Comparison of ENCODE assay signal across 8 cellular contexts in the genomic region with DNA sequence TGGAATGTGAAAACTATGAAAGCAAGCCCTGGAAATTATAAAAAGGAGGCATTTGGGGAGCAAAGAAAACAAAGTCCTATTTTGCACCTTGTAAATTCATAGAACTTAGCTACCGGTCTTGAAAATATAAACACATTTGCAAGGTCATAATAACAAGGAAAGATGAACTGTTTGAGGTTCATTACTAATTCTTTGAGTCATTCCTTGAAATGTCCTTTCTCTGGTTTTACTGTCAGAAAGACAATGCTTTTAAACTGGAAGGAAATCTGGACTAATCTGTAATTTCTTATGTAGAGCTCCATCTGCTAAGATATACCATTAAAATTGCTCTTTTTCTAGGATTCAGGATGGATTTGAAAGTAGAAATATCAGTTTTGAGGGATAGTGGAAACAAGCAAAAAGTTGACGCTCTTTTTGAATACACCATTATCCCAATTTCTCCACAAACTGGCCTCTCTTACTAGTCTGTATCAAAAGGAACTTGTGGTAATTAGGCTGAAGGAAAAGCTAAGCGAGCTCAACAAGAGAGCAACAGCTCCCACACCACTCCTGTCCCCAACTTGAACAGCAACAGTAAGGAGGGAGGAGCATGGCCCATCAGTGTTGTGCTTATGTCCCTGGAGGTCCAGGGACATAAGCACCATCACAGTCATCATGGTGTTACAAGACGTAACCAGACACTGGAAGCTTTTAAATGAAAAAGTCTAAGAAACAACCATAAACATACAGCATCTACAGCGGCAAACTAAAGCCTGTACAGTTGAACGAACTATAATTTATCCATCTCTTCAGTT. TPM values are rescaled to one million over a fixed set of nuclear protein-coding genes. Genes with fewer than 3 reads are reported as not detected.
DNase-seq lines count a peak whose midpoint lies in the region; ATAC-seq and TF ChIP-seq lines count a peak whose summit lies in the region.

No MANE protein-coding gene starts in this region.

- no peak for ATAC-seq in GM18505 (IDR thresholded peaks at IDR 0.05; ENCODE audit: unreplicated experiment)

- CTCF ChIA-PET in HEK293 (lab: Yijun Ruan, JAX) = interaction anchor here (0.6 to 2.5 kb wide), 6 partner anchors 14 to 591 kb away, joined by 3 to 8 read pairs (median 3); no protein-coding TSS in a partner anchor

- no peaks in the 10 kb centered on the region for H3K9me2 ChIP-seq in neural cell (ENCODE audit: insufficient read depth, low read length)

- H3K27me3 ChIP-seq in SJSA1 (replicated peaks) (no peaks in the 10 kb centered on the region), neural cell (ENCODE audit: insufficient read depth, low read depth, low read length) (no peaks in the 10 kb centered on the region)

- POLR2A ChIA-PET in HEK293 (lab: Yijun Ruan, JAX) = no interaction called here

- peaks cover 25% of the 10 kb centered on the region for H3K4me1 Mint-ChIP-seq in endothelial cell (ENCODE audit: unreplicated experiment)

- DNase-seq in Caki2 (ENCODE audit: low read depth) (peak; percentile 18), SJSA1 (ENCODE audit: low read depth in 1 of 2, low spot score in 2 of 2) (peak in 1 of 2 experiments; percentile 33), endothelial cell (ENCODE audit: low spot score) (no peak), NCI-H1436 (lab: John Stamatoyannopoulos, UW) (no peak)
- no peak for DNase-seq in stimulated activated CD4-positive, alpha-beta T cell treated with anti-CD3 and anti-CD28 coated beads, Interleukin-2, amount 100 ng/mL, for 48 hours

- H3K9ac ChIP-seq in neural cell (ENCODE audit: low read length) = peak overlapping the region; percentile 73

- TF ChIP-seq CTCF in HEK293 (tag by site-specific recombination; IDR thresholded peaks at IDR 0.05) (no peak), endothelial cell (IDR thresholded peaks at IDR 0.05; ENCODE audit: unreplicated experiment) (no peak), neural cell (IDR thresholded peaks at IDR 0.05; ENCODE audit: poor library complexity, severe bottlenecking) (no peak)

- TF ChIP-seq EP300 in neural cell (conservative IDR thresholded peaks at IDR 0.05; ENCODE audit: poor library complexity, severe bottlenecking) = no peak

- H3K4me1 ChIP-seq in HEK293 (ENCODE audit: control insufficient read depth, insufficient read depth, low read length) (no peaks in the 10 kb centered on the region), SJSA1 (replicated peaks) (peaks cover 17% of the 10 kb centered on the region)

- no peak overlapping the region for H2AFZ ChIP-seq in neural cell (ENCODE audit: low read depth, low read length)

- H3K9me3 Mint-ChIP-seq in endothelial cell (ENCODE audit: unreplicated experiment) = no peaks in the 10 kb centered on the region

- no peaks in the 10 kb centered on the region for H3K27me3 Mint-ChIP-seq in endothelial cell (ENCODE audit: unreplicated experiment)

- H3K4me2 ChIP-seq in neural cell (ENCODE audit: low read length) = peak overlapping the region; percentile 64

- H3K27ac ChIP-seq in HEK293 (ENCODE audit: extremely low read depth, low read depth, low read length) = peak overlapping the region; percentile 69; the same call in 1 of the 2 replicates
- H3K27ac ChIP-seq in SJSA1 = peak overlapping the region; percentile 84
- H3K27ac ChIP-seq in neural cell (ENCODE audit: low read length) = no peak overlapping the region

- H3K4me3 ChIP-seq in HEK293 (ENCODE audit: low read depth, low read length) (peak overlapping the region; percentile 76), SJSA1 (peak overlapping the region; percentile 82), neural cell (ENCODE audit: low read length) (peak overlapping the region; percentile 85)

- no peaks in the 10 kb centered on the region for H3K79me2 ChIP-seq in neural cell (replicated peaks; ENCODE audit: insufficient read depth, low read length)

- peak overlapping the region; percentile 100 for H3K4me3 Mint-ChIP-seq in endothelial cell (ENCODE audit: unreplicated experiment)

- no peak for TF ChIP-seq RAD21 in neural cell (conservative IDR thresholded peaks at IDR 0.05)

- in situ Hi-C loops in Caki2 (cut with HindIII; ENCODE audit: low pct_unique_long_range_greater_than_20kb, low sequenced_read_pairs) = no loop called here

- no peaks in the 10 kb centered on the region for H3K9me3 ChIP-seq in HEK293 (ENCODE audit: control insufficient read depth, insufficient read depth, low read depth, low read length)
- H3K9me3 ChIP-seq in SJSA1 (replicated peaks) = no peaks in the 10 kb centered on the region
- no peaks in the 10 kb centered on the region for H3K9me3 ChIP-seq in neural cell (ENCODE audit: low read length)

- H3F3A ChIP-seq in neural cell (ENCODE audit: insufficient read depth, low read length, poor library complexity, severe bottlenecking) = no peaks in the 10 kb centered on the region

- no peak for TF ChIP-seq POLR2A in GM18505 (IDR thresholded peaks at IDR 0.05; ENCODE audit: borderline replicate concordance, extremely low read depth, insufficient read depth, insufficient read length)

- no peak overlapping the region for H3K27ac Mint-ChIP-seq in endothelial cell (ENCODE audit: unreplicated experiment)

- no peaks in the 10 kb centered on the region for H4K20me1 ChIP-seq in neural cell (ENCODE audit: insufficient read depth)

- H3K36me3 Mint-ChIP-seq in endothelial cell (ENCODE audit: low read depth, unreplicated experiment) = no peaks in the 10 kb centered on the region

- H3K36me3 ChIP-seq in HEK293 (ENCODE audit: control insufficient read depth in 2 of 2, insufficient read depth in 1 of 2, low read length in 2 of 2) = peaks cover 26 to 36% of the 10 kb centered on the region in 2 experiments
- H3K36me3 ChIP-seq in SJSA1 = peaks cover 51% of the 10 kb centered on the region
- no peaks in the 10 kb centered on the region for H3K36me3 ChIP-seq in neural cell (ENCODE audit: insufficient read depth, low read length)

TF ChIP-seq in HEK293, 187 proteins besides CTCF, POLR2A, EP300 and RAD21 (continues in another document):
- TF ChIP-seq KLF7 (tag by site-specific recombination; IDR thresholded peaks at IDR 0.05; ENCODE audit: borderline replicate concordance) (no peak), KLF16 (tag by site-specific recombination; IDR thresholded peaks at IDR 0.05) (no peak), PRDM1 (tag by site-specific recombination; IDR thresholded peaks at IDR 0.05) (0 out of 2 replicates have a peak, but pooled peaks have one; percentile 29), ZNF214 (tag by site-specific recombination; IDR thresholded peaks at IDR 0.05; ENCODE audit: borderline replicate concordance) (no peak), FEZF1 (tag by site-specific recombination; IDR thresholded peaks at IDR 0.05) (peak; percentile 54), REPIN1 (tag by site-specific recombination; IDR thresholded peaks at IDR 0.05; ENCODE audit: low read depth) (no peak)
- TF ChIP-seq, protein P1, sequence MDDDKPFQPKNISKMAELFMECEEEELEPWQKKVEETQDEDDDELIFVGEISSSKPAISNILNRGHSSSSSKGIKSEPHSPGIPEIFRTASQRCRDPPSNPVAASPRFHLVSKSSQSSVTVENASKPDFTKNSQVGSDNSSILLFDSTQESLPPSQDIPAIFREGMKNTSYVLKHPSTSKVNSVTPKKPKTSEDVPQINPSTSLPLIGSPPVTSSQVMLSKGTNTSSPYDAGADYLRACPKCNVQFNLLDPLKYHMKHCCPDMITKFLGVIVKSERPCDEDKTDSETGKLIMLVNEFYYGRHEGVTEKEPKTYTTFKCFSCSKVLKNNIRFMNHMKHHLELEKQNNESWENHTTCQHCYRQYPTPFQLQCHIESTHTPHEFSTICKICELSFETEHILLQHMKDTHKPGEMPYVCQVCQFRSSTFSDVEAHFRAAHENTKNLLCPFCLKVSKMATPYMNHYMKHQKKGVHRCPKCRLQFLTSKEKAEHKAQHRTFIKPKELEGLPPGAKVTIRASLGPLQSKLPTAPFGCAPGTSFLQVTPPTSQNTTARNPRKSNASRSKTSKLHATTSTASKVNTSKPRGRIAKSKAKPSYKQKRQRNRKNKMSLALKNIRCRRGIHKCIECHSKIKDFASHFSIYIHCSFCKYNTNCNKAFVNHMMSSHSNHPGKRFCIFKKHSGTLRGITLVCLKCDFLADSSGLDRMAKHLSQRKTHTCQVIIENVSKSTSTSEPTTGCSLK (tag by site-specific recombination; IDR thresholded peaks at IDR 0.05) = no peak

TF ChIP-seq in neural cell, 6 proteins besides CTCF, POLR2A, EP300 and RAD21 (continues in another document):
- TF ChIP-seq TAF1 (IDR thresholded peaks at IDR 0.05; ENCODE audit: low read depth) = no peak
- TF ChIP-seq, protein P2, sequence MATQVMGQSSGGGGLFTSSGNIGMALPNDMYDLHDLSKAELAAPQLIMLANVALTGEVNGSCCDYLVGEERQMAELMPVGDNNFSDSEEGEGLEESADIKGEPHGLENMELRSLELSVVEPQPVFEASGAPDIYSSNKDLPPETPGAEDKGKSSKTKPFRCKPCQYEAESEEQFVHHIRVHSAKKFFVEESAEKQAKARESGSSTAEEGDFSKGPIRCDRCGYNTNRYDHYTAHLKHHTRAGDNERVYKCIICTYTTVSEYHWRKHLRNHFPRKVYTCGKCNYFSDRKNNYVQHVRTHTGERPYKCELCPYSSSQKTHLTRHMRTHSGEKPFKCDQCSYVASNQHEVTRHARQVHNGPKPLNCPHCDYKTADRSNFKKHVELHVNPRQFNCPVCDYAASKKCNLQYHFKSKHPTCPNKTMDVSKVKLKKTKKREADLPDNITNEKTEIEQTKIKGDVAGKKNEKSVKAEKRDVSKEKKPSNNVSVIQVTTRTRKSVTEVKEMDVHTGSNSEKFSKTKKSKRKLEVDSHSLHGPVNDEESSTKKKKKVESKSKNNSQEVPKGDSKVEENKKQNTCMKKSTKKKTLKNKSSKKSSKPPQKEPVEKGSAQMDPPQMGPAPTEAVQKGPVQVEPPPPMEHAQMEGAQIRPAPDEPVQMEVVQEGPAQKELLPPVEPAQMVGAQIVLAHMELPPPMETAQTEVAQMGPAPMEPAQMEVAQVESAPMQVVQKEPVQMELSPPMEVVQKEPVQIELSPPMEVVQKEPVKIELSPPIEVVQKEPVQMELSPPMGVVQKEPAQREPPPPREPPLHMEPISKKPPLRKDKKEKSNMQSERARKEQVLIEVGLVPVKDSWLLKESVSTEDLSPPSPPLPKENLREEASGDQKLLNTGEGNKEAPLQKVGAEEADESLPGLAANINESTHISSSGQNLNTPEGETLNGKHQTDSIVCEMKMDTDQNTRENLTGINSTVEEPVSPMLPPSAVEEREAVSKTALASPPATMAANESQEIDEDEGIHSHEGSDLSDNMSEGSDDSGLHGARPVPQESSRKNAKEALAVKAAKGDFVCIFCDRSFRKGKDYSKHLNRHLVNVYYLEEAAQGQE (IDR thresholded peaks at IDR 0.05; ENCODE audit: borderline replicate concordance) = no peak

RNA-seq across cellular contexts. Expression of a gene that starts 1.2 kb away (rescaled TPM):
- 31.4 and 33.6 TPM in 2 replicates for total RNA-seq in Caki2 (2014; rRNA removed; shearing (Covaris generic); ENCODE audit: low replicate concordance)
- 41.8 and 48.2 TPM in 2 replicates for total RNA-seq in SJSA1 (2014; rRNA removed; shearing (Covaris generic))
- 30.4 TPM for total RNA-seq in endothelial cell (ENCODE audit: unreplicated experiment)
- polyA plus RNA-seq in neural cell = 6.5 and 7.5 TPM in 2 replicates
- polyA minus RNA-seq in neural cell = 8.8 and 9.7 TPM in 2 replicates

RNA-seq across cellular contexts. Expression of a gene that starts 44.8 kb away (rescaled TPM):
- 10.8 and 11.0 TPM in 2 replicates for total RNA-seq in Caki2 (2014; rRNA removed; shearing (Covaris generic); ENCODE audit: low replicate concordance)
- total RNA-seq in SJSA1 (2014; rRNA removed; shearing (Covaris generic)) = 54.4 and 57.4 TPM in 2 replicates
- 11.7 TPM for total RNA-seq in endothelial cell (ENCODE audit: unreplicated experiment)
- 62.2 and 71.6 TPM in 2 replicates for polyA plus RNA-seq in neural cell
- 50.4 and 51.7 TPM in 2 replicates for polyA minus RNA-seq in neural cell
